25 cellular contexts compared by ENCODE assay signal in genomic region chr21:33835920-33836319, GRCh38.
"Had no signal": no experiment of that assay in that cellular context is flagged by ENCODE, and none has a peak within 500 bp of the region (broad histone marks: within the 10 kb centered on the region; RNA-seq: fewer than 3 reads in every experiment).

No MANE protein-coding gene starts in this region.

- H3K4me3 ChIP-seq: colonic mucosa, coronary artery, dorsolateral prefrontal cortex, esophagus muscularis mucosa, esophagus squamous epithelium, gastrocnemius medialis, gastroesophageal sphincter, heart left ventricle had no signal

- H3K36me3 ChIP-seq: colonic mucosa had no signal

- FAIRE-seq: colon, endometrium, frontal cortex had no signal

- ATAC-seq: effector memory CD8-positive, alpha-beta T cell; esophagus mucosa; foreskin keratinocyte; gastrocnemius medialis; gastroesophageal sphincter had no signal

- H3K27ac ChIP-seq: colonic mucosa, coronary artery, dorsolateral prefrontal cortex, epithelial cell of prostate, esophagus muscularis mucosa, esophagus squamous epithelium, foreskin keratinocyte, gastrocnemius medialis, gastroesophageal sphincter had no signal

- H3K4me1 ChIP-seq: colonic mucosa, esophagus muscularis mucosa, esophagus squamous epithelium, foreskin keratinocyte, gastrocnemius medialis, gastroesophageal sphincter had no signal

- DNase-seq: colonic mucosa; cortex of kidney; dermis blood vessel endothelial cell; dorsolateral prefrontal cortex; effector CD4-positive, alpha-beta T cell; effector CD8-positive, alpha-beta T cell; effector memory CD4-positive, alpha-beta T cell; effector memory CD8-positive, alpha-beta T cell; endodermal cell; erythroblast; esophagus squamous epithelium; foreskin fibroblast; foreskin keratinocyte; foreskin melanocyte; gastrocnemius medialis; glutamatergic neuron; heart left ventricle had no signal

- H3K27me3 ChIP-seq: colonic mucosa, dorsolateral prefrontal cortex, esophagus muscularis mucosa, esophagus squamous epithelium, foreskin keratinocyte, gastrocnemius medialis, gastroesophageal sphincter, heart left ventricle had no signal

- H3K9me3 ChIP-seq: colonic mucosa, esophagus muscularis mucosa, esophagus squamous epithelium, gastrocnemius medialis, gastroesophageal sphincter, heart left ventricle had no signal
